8 cellular contexts compared by ENCODE assay signal in genomic region chr2:42792583-42793313, GRCh38. TPM values are rescaled to one million over a fixed set of nuclear protein-coding genes. Genes with fewer than 3 reads are reported as not detected.
DNase-seq lines count a peak whose midpoint lies in the region; ATAC-seq and TF ChIP-seq lines count a peak whose summit lies in the region.

HAAO (minus strand) TSS chr2:42792583; CDS start chr2:42792536, 47 bp downstream.

- H3K27me3 ChIP-seq in HUES64 (ENCODE audit: insufficient read depth, low read length) (peaks cover 23% of the 10 kb centered on the region), mesenchymal stem cell (ENCODE audit: control insufficient read depth in 1 of 2, insufficient read depth in 1 of 2, low read length in 2 of 2) (peaks cover 26 to 33% of the 10 kb centered on the region in 2 experiments), tibial nerve (no peaks in the 10 kb centered on the region)

- H2BK12ac ChIP-seq in mesenchymal stem cell (ENCODE audit: low read length in 2 of 2) = peak within 1 kb of the TSS in 1 of 2 experiments; percentile 43

- H3K4ac ChIP-seq in mesenchymal stem cell (ENCODE audit: low read depth in 1 of 2, low read length in 2 of 2) = peak within 1 kb of the TSS; percentile 64 to 77

- peak within 1 kb of the TSS; percentile 66 to 70 for H3K18ac ChIP-seq in mesenchymal stem cell (ENCODE audit: low read depth in 1 of 2, low read length in 2 of 2)

- peak within 1 kb of the TSS in 1 of 2 experiments; percentile 66 for H3K14ac ChIP-seq in mesenchymal stem cell (ENCODE audit: low read length in 2 of 2)

- DNase-seq in AG09309 (ENCODE audit: low read depth) (no peak), ecto neural progenitor cell (ENCODE audit: low spot score) (peak; percentile 83), mesenchymal stem cell (peak; percentile 52), tibial nerve (ENCODE audit: low spot score in 2 of 2) (peak in 1 of 2 donors; percentile 28), NCI-H526 treated with DMSO at 0.1 percent for 48 hours (lab: John Stamatoyannopoulos, UW) (no peak), NCI-H2081 (lab: John Stamatoyannopoulos, UW) (no peak)

- TF ChIP-seq CTCF in AG09309 (IDR thresholded peaks at IDR 0.05; ENCODE audit: control insufficient read depth, insufficient read depth, low read depth, low read length, missing control alignments) = peak; percentile 11
- peak in 4 of 5 experiments; percentile 18 to 51 (median 38) for TF ChIP-seq CTCF in tibial nerve (IDR thresholded peaks at IDR 0.05)

- H3K4me1 ChIP-seq in HUES64 (ENCODE audit: insufficient read depth, low read length) (peaks cover 16% of the 10 kb centered on the region), mesenchymal stem cell (ENCODE audit: control insufficient read depth, insufficient read depth, low read depth, low read length) (peaks cover 13% of the 10 kb centered on the region), tibial nerve (peaks cover 0 to 34% (median 12%) of the 10 kb centered on the region in 4 donors)

- peak within 1 kb of the TSS; percentile 86 for H2AFZ ChIP-seq in mesenchymal stem cell (ENCODE audit: low read depth, low read length)

- H3K27ac ChIP-seq in HUES64 (ENCODE audit: low read depth, low read length) = peak within 1 kb of the TSS; percentile 37; the same call in 1 of the 2 replicates
- no peak within 1 kb of the TSS for H3K27ac ChIP-seq in mesenchymal stem cell (ENCODE audit: low read length, poor library complexity, severe bottlenecking)
- peak within 1 kb of the TSS; percentile 65 to 94 (median 88) for H3K27ac ChIP-seq in tibial nerve

- TF ChIP-seq EP300 in tibial nerve (IDR thresholded peaks at IDR 0.05) = peak in 1 of 2 donors; percentile 32

- peak within 1 kb of the TSS; percentile 88 for H2BK15ac ChIP-seq in mesenchymal stem cell (ENCODE audit: low read depth, poor library complexity, severe bottlenecking)

- no peak within 1 kb of the TSS for H2AK5ac ChIP-seq in mesenchymal stem cell (ENCODE audit: low read length, severe bottlenecking)

- WGBS in HUES64 = under 1% methylated on average over 73 of the region's 73 CpGs
- 3% methylated on average over 67 of the region's 73 CpGs for WGBS in mesenchymal stem cell
- WGBS in tibial nerve, 2 donors = 1 to 2% methylated on average over 39 to 67 of the region's 73 CpGs

- H3K36me3 ChIP-seq in HUES64 (ENCODE audit: insufficient read depth, low read length) (no peaks in the 10 kb centered on the region), mesenchymal stem cell (ENCODE audit: control insufficient read depth in 1 of 2, insufficient read depth in 2 of 2, low read depth in 1 of 2, low read length in 2 of 2) (no peaks in the 10 kb centered on the region), tibial nerve (no peaks in the 10 kb centered on the region)

- H3K9me3 ChIP-seq in HUES64 (ENCODE audit: insufficient read depth, low read depth, low read length) = no peaks in the 10 kb centered on the region
- H3K9me3 ChIP-seq in mesenchymal stem cell (ENCODE audit: control insufficient read depth, low read length) = no peaks in the 10 kb centered on the region
- no peaks in the 10 kb centered on the region for H3K9me3 ChIP-seq in tibial nerve

- H3K4me2 ChIP-seq in mesenchymal stem cell (ENCODE audit: low read length, poor library complexity, severe bottlenecking) = peak within 1 kb of the TSS; percentile 96

- no peaks in the 10 kb centered on the region for H3K79me1 ChIP-seq in mesenchymal stem cell (replicated peaks; ENCODE audit: low read length, poor library complexity, severe bottlenecking)

- H3K4me3 ChIP-seq in AG09309 (ENCODE audit: control insufficient read depth, low read depth, low read length) = peak within 1 kb of the TSS; percentile 40
- H3K4me3 ChIP-seq in HUES64 (ENCODE audit: low read length) = peak within 1 kb of the TSS; percentile 73
- peak within 1 kb of the TSS; percentile 50 to 68 for H3K4me3 ChIP-seq in mesenchymal stem cell (ENCODE audit: insufficient read depth in 1 of 2, low read depth in 1 of 2, low read length in 2 of 2)
- peak within 1 kb of the TSS; percentile 49 to 76 (median 64) for H3K4me3 ChIP-seq in tibial nerve

- H4K8ac ChIP-seq in mesenchymal stem cell (ENCODE audit: low read length) = peak within 1 kb of the TSS; percentile 81

- H2BK120ac ChIP-seq in mesenchymal stem cell (ENCODE audit: low read depth, low read length) = peak within 1 kb of the TSS; percentile 67

- H2BK5ac ChIP-seq in mesenchymal stem cell (ENCODE audit: low read depth, low read length, poor library complexity, severe bottlenecking) = no peak within 1 kb of the TSS

- H3K9ac ChIP-seq in HUES64 (ENCODE audit: low read depth, low read length) (peak within 1 kb of the TSS; percentile 82), mesenchymal stem cell (ENCODE audit: low read length) (peak within 1 kb of the TSS; percentile 69)

- ATAC-seq in GM19023 (IDR thresholded peaks at IDR 0.05; ENCODE audit: unreplicated experiment) = peak; percentile 44

- peak within 1 kb of the TSS; percentile 42 for H3K23ac ChIP-seq in mesenchymal stem cell (ENCODE audit: low read length in 2 of 2)

- H4K91ac ChIP-seq in mesenchymal stem cell (ENCODE audit: low read length) = peak within 1 kb of the TSS; percentile 67

- TF ChIP-seq POLR2A in tibial nerve (IDR thresholded peaks at IDR 0.05) = peak in 1 of 2 donors; percentile 24

RNA-seq across cellular contexts. Expression of gene HAAO, which starts in this region (rescaled TPM):
- 2.6 TPM for polyA plus RNA-seq in HUES64 (2013, experiment 1 of 2)
- polyA plus RNA-seq in HUES64 (2013, experiment 2 of 2) = 4.0 TPM
- polyA plus RNA-seq in mesenchymal stem cell (2013, experiment 1 of 2) = 1.9 TPM
- 1.8 TPM for polyA plus RNA-seq in mesenchymal stem cell (2013, experiment 2 of 2)
- total RNA-seq in tibial nerve = 10 to 100 TPM in 1 of 4 donors, 1 to 10 TPM in 3; 5.9 to 24.1 (median 7.6) TPM

Comparison
In these comparisons a context has a peak if more than half of its experiments do, and no peak if none do; other contexts are left out.
1. DNase-seq: peak in ecto neural progenitor cell (single experiment) and mesenchymal stem cell (single experiment); none in AG09309 (single experiment), NCI-H526 treated with DMSO at 0.1 percent for 48 hours (single experiment) and NCI-H2081 (0 of 2).
2. Peak in every context shown above with its lines, with median percentiles within 50 percentile points of each other: H3K4me3 ChIP-seq.